Comparison of ENCODE assay signal across 17 cellular contexts in genomic region chr16:66182592-66182991, GRCh38.
A peak's percentile ranks its signal among the peaks of the same experiment; 100 is the strongest.
DNase-seq lines count a peak whose midpoint lies in the region; ATAC-seq and TF ChIP-seq lines count a peak whose summit lies in the region.
"Had no signal": no experiment of that assay in that cellular context is flagged by ENCODE, and none has a peak within 500 bp of the region (broad histone marks: within the 10 kb centered on the region; RNA-seq: fewer than 3 reads in every experiment).

No MANE protein-coding gene starts in this region.

- dilution Hi-C loops in mammary epithelial cell (cut with HindIII; ENCODE audit: low sequenced_read_pairs): no loop called here

- no peak for TF ChIP-seq POLR2A in breast epithelium (IDR thresholded peaks at IDR 0.05)
- TF ChIP-seq POLR2A in vagina (IDR thresholded peaks at IDR 0.05): no peak

- peaks cover 2% of the 10 kb centered on the region for H3K4me1 ChIP-seq in mammary epithelial cell (ENCODE audit: insufficient read depth, low read length)
- no peaks in the 10 kb centered on the region for H3K4me1 ChIP-seq in breast epithelium
- H3K4me1 ChIP-seq in vagina: no peaks in the 10 kb centered on the region
- H3K4me1 ChIP-seq: A549, Caco-2 had no signal

- BruUV-seq in mammary epithelial cell (replicated peaks; lab: Mats Ljungman, UMichigan): no TSS peak

- H3K27me3 ChIP-seq in mammary epithelial cell (ENCODE audit: insufficient read depth, low read length): no peaks in the 10 kb centered on the region
- no peaks in the 10 kb centered on the region for H3K27me3 ChIP-seq in breast epithelium
- no peaks in the 10 kb centered on the region for H3K27me3 ChIP-seq in vagina

- intact Hi-C loops in mammary epithelial cell (cut with micrococcal nuclease): no loop called here
- intact Hi-C loops in breast epithelium (cut with DNase I; ENCODE audit: low total_unique reads): no loop called here
- intact Hi-C loops in vagina (cut with DNase I): no loop called here

- no peak overlapping the region for H3K4me2 ChIP-seq in mammary epithelial cell (ENCODE audit: insufficient read depth, low read depth, low read length)
- H3K4me2 ChIP-seq: A549, GM23338 had no signal

- no peak for ATAC-seq in HG03108 (IDR thresholded peaks at IDR 0.05; ENCODE audit: unreplicated experiment)
- ATAC-seq: A549, GM23338, HCT116 had no signal

- H3K79me2 ChIP-seq in mammary epithelial cell (ENCODE audit: insufficient read depth, low read length): no peaks in the 10 kb centered on the region

- in situ Hi-C loops in mammary epithelial cell (cut with MboI; ENCODE audit: low sequenced_read_pairs in 2 of 2): no loop called here

- H4K20me1 ChIP-seq in mammary epithelial cell (ENCODE audit: insufficient read depth, low read length): no peaks in the 10 kb centered on the region

- no peak overlapping the region for H3K9ac ChIP-seq in mammary epithelial cell (ENCODE audit: insufficient read depth, low read length)

- no peak overlapping the region for H2AFZ ChIP-seq in mammary epithelial cell (ENCODE audit: low read depth, low read length)
- H2AFZ ChIP-seq: GM23338 had no signal

- H3K27ac ChIP-seq in mammary epithelial cell (ENCODE audit: insufficient read depth, low read depth, low read length): no peak overlapping the region
- H3K27ac ChIP-seq in breast epithelium: no peak overlapping the region
- no peak overlapping the region for H3K27ac ChIP-seq in vagina
- H3K27ac ChIP-seq in caudate nucleus (ENCODE audit: low read depth, low read length): no peak overlapping the region
- H3K27ac ChIP-seq: 22Rv1, A549, C4-2B had no signal

- H3K9me3 ChIP-seq in mammary epithelial cell (replicated peaks; ENCODE audit: insufficient read depth, low read length): peaks cover 9% of the 10 kb centered on the region
- peaks cover 0 to 5% of the 10 kb centered on the region in 2 donors for H3K9me3 ChIP-seq in breast epithelium
- no peaks in the 10 kb centered on the region for H3K9me3 ChIP-seq in vagina
- H3K9me3 ChIP-seq: A549, Caco-2 had no signal

- TF ChIP-seq CTCF in mammary epithelial cell (conservative IDR thresholded peaks at IDR 0.05 in 1 of 2, IDR thresholded peaks at IDR 0.05 in 1 of 2; ENCODE audit: extremely low read depth in 1 of 2, insufficient read depth in 1 of 2, low read depth in 1 of 2, low read length in 2 of 2) (no peak), breast epithelium (IDR thresholded peaks at IDR 0.05) (no peak), epithelial cell of esophagus (IDR thresholded peaks at IDR 0.05; ENCODE audit: insufficient read depth, low read depth, low read length, missing control alignments) (no peak), vagina (IDR thresholded peaks at IDR 0.05) (no peak)

- DNase-seq in mammary epithelial cell: peak; percentile 36
- DNase-seq in breast epithelium (ENCODE audit: low spot score in 2 of 2): no peak
- DNase-seq in M059J (ENCODE audit: low read depth): peak; percentile 35
- peak; percentile 68 for DNase-seq in epithelial cell of esophagus (ENCODE audit: low read depth)
- peak; percentile 44 to 58 for DNase-seq in vagina (ENCODE audit: extremely low spot score in 2 of 2)
- DNase-seq in caudate nucleus (lab: John Stamatoyannopoulos, UW): no peak
- DNase-seq: AML-193; Caco-2; CD4-positive, alpha-beta T cell; H7; HFFc6 had no signal

- 83% methylated on average over 4 of the region's 4 CpGs for WGBS in mammary epithelial cell (ENCODE audit: low coverage, missing lambda C conversion rate)

- H3K36me3 ChIP-seq in mammary epithelial cell (ENCODE audit: insufficient read depth, low read length) (no peaks in the 10 kb centered on the region), breast epithelium (no peaks in the 10 kb centered on the region), vagina (no peaks in the 10 kb centered on the region)

- H3K4me3 ChIP-seq in mammary epithelial cell (replicated peaks in 1 of 3; ENCODE audit: insufficient read depth in 1 of 3, low read depth in 2 of 3, low read length in 3 of 3): no peak overlapping the region
- H3K4me3 ChIP-seq in breast epithelium: no peak overlapping the region
- H3K4me3 ChIP-seq in epithelial cell of esophagus (ENCODE audit: low read length): no peak overlapping the region
- H3K4me3 ChIP-seq in vagina: no peak overlapping the region
- H3K4me3 ChIP-seq: A549, GM23338 had no signal

- CTCF ChIA-PET in mammary epithelial cell (lab: Charles Lee; ENCODE audit: low non-redundant PET): interaction anchor here (0.6 kb wide), 1 partner anchor 161 kb away, joined by 3 read pairs; no protein-coding TSS in a partner anchor

Comparison
In these comparisons a context has a peak if more than half of its experiments do, and no peak if none do; other contexts are left out.
1. DNase-seq: peak in mammary epithelial cell (single experiment), M059J (single experiment), epithelial cell of esophagus (single experiment) and vagina (2 of 2); none in breast epithelium (0 of 2) and caudate nucleus (0 of 61).